Comparison of ENCODE assay signal across 8 cellular contexts in the genomic region with DNA sequence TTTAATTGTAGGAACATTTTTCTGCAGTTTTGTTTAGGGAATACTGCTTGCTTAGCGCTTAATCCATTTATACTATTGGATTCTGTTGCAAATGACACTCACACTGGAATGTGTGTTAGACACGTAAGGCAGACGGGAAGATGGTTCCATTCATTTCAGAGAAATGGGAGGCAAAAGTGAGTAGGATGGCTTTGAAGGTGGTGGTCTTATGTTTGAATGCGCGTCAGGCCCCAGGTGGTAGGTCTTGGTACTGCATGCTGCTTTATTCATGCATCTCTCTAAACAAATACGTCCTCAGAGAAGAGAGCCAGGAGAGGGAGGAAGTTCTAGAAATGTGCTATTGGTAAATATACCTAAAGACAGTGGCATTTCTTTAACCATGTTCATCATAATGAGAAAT.
DNase-seq lines count a peak whose midpoint lies in the region; ATAC-seq, FAIRE-seq and TF ChIP-seq lines count a peak whose summit lies in the region.

No MANE protein-coding gene starts in this region.

- peaks cover 11% of the 10 kb centered on the region for H3K36me3 Mint-ChIP-seq in HFFc6 (ENCODE audit: low read depth)
- no peaks in the 10 kb centered on the region for H3K36me3 Mint-ChIP-seq in astrocyte (ENCODE audit: low read depth, unreplicated experiment)
- H3K36me3 Mint-ChIP-seq in activated T-cell treated with anti-CD3 and anti-CD28 coated beads, Interleukin-2, amount 50 U/mL, for 24 hours (ENCODE audit: low read depth), result no peaks in the 10 kb centered on the region

- H3K4me1 ChIP-seq in DND-41 (ENCODE audit: insufficient read depth, low read length), result no peaks in the 10 kb centered on the region
- no peaks in the 10 kb centered on the region for H3K4me1 ChIP-seq in astrocyte (ENCODE audit: insufficient read depth, low read length)
- no peaks in the 10 kb centered on the region for H3K4me1 ChIP-seq in mesendoderm (ENCODE audit: control insufficient read depth, low read depth, low read length)

- no peak overlapping the region for H4K8ac ChIP-seq in mesendoderm (ENCODE audit: low read depth, low read length)

- H3K9me3 ChIP-seq in DND-41 (ENCODE audit: insufficient read depth, low read length, severe bottlenecking) (no peaks in the 10 kb centered on the region), astrocyte (ENCODE audit: insufficient read depth, low read depth, low read length) (peaks cover 4% of the 10 kb centered on the region)

- DNase-seq in DND-41 (peak; percentile 30), HFFc6 (no peak), astrocyte (ENCODE audit: low read depth) (no peak), mesendoderm (peak; percentile 73)
- DNase-seq in activated T-cell treated with anti-CD3 and anti-CD28 coated beads, Interleukin-2, amount 50 U/mL, for 24 hours, result no peak

- H3K4me3 ChIP-seq in DND-41 (ENCODE audit: low read depth in 1 of 2, low read length in 2 of 2) (no peak overlapping the region), astrocyte (ENCODE audit: insufficient read depth, low read depth, low read length) (no peak overlapping the region), mesendoderm (ENCODE audit: low read length) (no peak overlapping the region)

- no peak overlapping the region for H2BK5ac ChIP-seq in mesendoderm (ENCODE audit: low read length)

- H4K20me1 ChIP-seq in DND-41 (ENCODE audit: insufficient read depth, low read length), result no peaks in the 10 kb centered on the region
- no peaks in the 10 kb centered on the region for H4K20me1 ChIP-seq in astrocyte (ENCODE audit: insufficient read depth, low read length)

- H2AK5ac ChIP-seq in mesendoderm (ENCODE audit: low read length), result no peak overlapping the region

- H2BK15ac ChIP-seq in mesendoderm (replicated peaks; ENCODE audit: low read depth), result no peak overlapping the region

- H4K5ac ChIP-seq in mesendoderm (ENCODE audit: low read length), result no peak overlapping the region

- no peak overlapping the region for H3K4ac ChIP-seq in mesendoderm (ENCODE audit: low read depth, low read length)

- H3K9me3 Mint-ChIP-seq in HFFc6 (peaks cover 45% of the 10 kb centered on the region), astrocyte (ENCODE audit: unreplicated experiment) (no peaks in the 10 kb centered on the region)
- peaks cover 18% of the 10 kb centered on the region for H3K9me3 Mint-ChIP-seq in activated T-cell treated with anti-CD3 and anti-CD28 coated beads, Interleukin-2, amount 50 U/mL, for 24 hours

- no peak overlapping the region for H3K18ac ChIP-seq in mesendoderm (ENCODE audit: low read length)

- H3K4me2 ChIP-seq in DND-41 (ENCODE audit: insufficient read depth, low read length), result no peak overlapping the region
- H3K4me2 ChIP-seq in astrocyte (ENCODE audit: low read length), result no peak overlapping the region
- H3K4me2 ChIP-seq in mesendoderm (ENCODE audit: low read length), result no peak overlapping the region

- H3K4me1 Mint-ChIP-seq in HFFc6 (ENCODE audit: low read depth) (no peaks in the 10 kb centered on the region), astrocyte (ENCODE audit: low read depth, unreplicated experiment) (no peaks in the 10 kb centered on the region)
- no peaks in the 10 kb centered on the region for H3K4me1 Mint-ChIP-seq in activated T-cell treated with anti-CD3 and anti-CD28 coated beads, Interleukin-2, amount 50 U/mL, for 24 hours (ENCODE audit: low read depth)

- H3K9ac ChIP-seq in DND-41 (ENCODE audit: low read depth, low read length) (no peak overlapping the region), astrocyte (ENCODE audit: low read length) (no peak overlapping the region), mesendoderm (ENCODE audit: low read length) (no peak overlapping the region)

- WGBS in mesendoderm (ENCODE audit: extremely low coverage, insufficient coverage, low lambda C conversion rate), result no CpG with 5 or more reads among the region's 6 CpGs

- no peak overlapping the region for H3K4me3 Mint-ChIP-seq in HFFc6
- H3K4me3 Mint-ChIP-seq in astrocyte (ENCODE audit: unreplicated experiment), result no peak overlapping the region
- H3K4me3 Mint-ChIP-seq in activated T-cell treated with anti-CD3 and anti-CD28 coated beads, Interleukin-2, amount 50 U/mL, for 24 hours, result no peak overlapping the region

- no peak overlapping the region for H3K56ac ChIP-seq in mesendoderm (ENCODE audit: low read length)

- H3K27me3 Mint-ChIP-seq in HFFc6 (ENCODE audit: insufficient read depth) (no peaks in the 10 kb centered on the region), astrocyte (ENCODE audit: low read depth, unreplicated experiment) (no peaks in the 10 kb centered on the region)
- H3K27me3 Mint-ChIP-seq in activated T-cell treated with anti-CD3 and anti-CD28 coated beads, Interleukin-2, amount 50 U/mL, for 24 hours, result no peaks in the 10 kb centered on the region

- no peaks in the 10 kb centered on the region for H3K79me1 ChIP-seq in mesendoderm (ENCODE audit: low read length)

- no peaks in the 10 kb centered on the region for H3K79me2 ChIP-seq in DND-41 (ENCODE audit: insufficient read depth, low read length)
- no peaks in the 10 kb centered on the region for H3K79me2 ChIP-seq in astrocyte (ENCODE audit: insufficient read depth, low read length)
- no peaks in the 10 kb centered on the region for H3K79me2 ChIP-seq in mesendoderm (ENCODE audit: control insufficient read depth, insufficient read depth, low read length)

- no peaks in the 10 kb centered on the region for H3K36me3 ChIP-seq in DND-41 (ENCODE audit: insufficient read depth, low read length)
- no peaks in the 10 kb centered on the region for H3K36me3 ChIP-seq in astrocyte (ENCODE audit: insufficient read depth, low read length)
- no peaks in the 10 kb centered on the region for H3K36me3 ChIP-seq in mesendoderm (ENCODE audit: control insufficient read depth, insufficient read depth, low read length)

- H2AFZ ChIP-seq in DND-41 (ENCODE audit: low read depth, low read length) (no peak overlapping the region), astrocyte (ENCODE audit: low read depth, low read length) (no peak overlapping the region)

- H3K27me3 ChIP-seq in DND-41 (ENCODE audit: insufficient read depth, low read length, poor library complexity) (no peaks in the 10 kb centered on the region), astrocyte (ENCODE audit: insufficient read depth, low read length) (no peaks in the 10 kb centered on the region), mesendoderm (ENCODE audit: insufficient read depth, low read length, poor library complexity) (no peaks in the 10 kb centered on the region)

- H2BK120ac ChIP-seq in mesendoderm (ENCODE audit: low read depth, low read length), result no peak overlapping the region

- ATAC-seq in DND-41 (ENCODE audit: insufficient read depth, low read depth), result no peak
- ATAC-seq in HG03571 (IDR thresholded peaks at IDR 0.05; ENCODE audit: unreplicated experiment), result no peak
- no peak for ATAC-seq in GM19324 (IDR thresholded peaks at IDR 0.05; ENCODE audit: low FRiP score, unreplicated experiment)
- no peak for ATAC-seq in HG03108 (IDR thresholded peaks at IDR 0.05; ENCODE audit: unreplicated experiment)

- H3K27ac Mint-ChIP-seq in HFFc6 (no peak overlapping the region), astrocyte (ENCODE audit: unreplicated experiment) (no peak overlapping the region)
- H3K27ac Mint-ChIP-seq in activated T-cell treated with anti-CD3 and anti-CD28 coated beads, Interleukin-2, amount 50 U/mL, for 24 hours, result no peak overlapping the region

- H3K23ac ChIP-seq in mesendoderm (ENCODE audit: low read length), result no peak overlapping the region

- no peak overlapping the region for H3K27ac ChIP-seq in DND-41 (ENCODE audit: low read length)
- no peak overlapping the region for H3K27ac ChIP-seq in astrocyte (ENCODE audit: low read depth, low read length)
- no peak overlapping the region for H3K27ac ChIP-seq in mesendoderm (ENCODE audit: low read depth, low read length)

- FAIRE-seq in astrocyte (lab: Jason Lieb, UNC), result no peak

- TF ChIP-seq CTCF in DND-41 (IDR thresholded peaks at IDR 0.05; ENCODE audit: borderline replicate concordance, extremely low read depth, low read length, poor library complexity, severe bottlenecking), result peak; percentile 65
- peak; percentile 72 for TF ChIP-seq CTCF in HFFc6 (IDR thresholded peaks at IDR 0.05)
- peak; percentile 58 for TF ChIP-seq CTCF in astrocyte (IDR thresholded peaks at IDR 0.05; ENCODE audit: insufficient read depth, low read depth, low read length)

Comparison
In these comparisons a context has a peak if more than half of its experiments do, and no peak if none do; other contexts are left out.
1. DNase-seq: peak in DND-41 (single experiment) and mesendoderm (single experiment); none in HFFc6 (single experiment), astrocyte (single experiment) and activated T-cell treated with anti-CD3 and anti-CD28 coated beads, Interleukin-2, amount 50 U/mL, for 24 hours (single experiment).
2. Peak in every context shown above with its lines, with median percentiles within 50 percentile points of each other: CTCF ChIP-seq.